29 cellular contexts compared by ENCODE assay signal in the genomic region with DNA sequence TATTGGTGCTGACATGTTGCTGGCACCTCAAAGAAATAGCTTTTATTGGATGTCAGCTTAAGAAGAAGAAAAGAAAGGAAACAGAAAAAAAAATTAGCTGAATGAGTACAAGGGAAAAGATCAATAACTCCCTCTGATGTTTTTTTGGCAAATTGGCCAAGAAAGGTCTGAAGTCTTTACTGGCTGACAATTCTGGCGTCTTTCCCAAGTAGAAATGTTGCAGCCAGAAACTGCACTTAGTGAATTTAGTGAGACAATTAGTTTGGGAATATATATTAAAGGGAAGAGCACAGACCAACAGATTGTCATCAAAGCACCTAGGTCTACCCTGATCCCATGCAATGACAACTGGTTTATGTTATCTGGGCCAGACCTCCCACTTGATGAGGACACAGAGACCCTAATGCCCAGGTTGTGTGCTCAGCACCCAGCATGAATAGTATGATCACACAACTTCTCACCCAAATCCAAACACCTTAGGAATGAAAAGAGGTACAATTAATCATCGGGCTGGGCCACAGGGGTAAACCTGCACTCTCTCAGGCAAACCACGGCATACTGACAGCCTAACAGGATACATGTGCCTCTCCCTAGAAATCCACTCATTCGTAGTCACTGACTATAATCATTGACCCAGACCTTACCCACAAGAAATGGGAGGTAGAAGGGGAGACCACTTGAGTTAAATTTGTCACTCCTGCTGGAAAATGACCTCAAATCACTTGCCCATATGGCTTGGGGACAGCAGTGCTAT.
A peak's percentile ranks its signal among the peaks of the same experiment; 100 is the strongest.
DNase-seq lines count a peak whose midpoint lies in the region; ATAC-seq and TF ChIP-seq lines count a peak whose summit lies in the region.
"Had no signal": no experiment of that assay in that cellular context is flagged by ENCODE, and none has a peak within 500 bp of the region (broad histone marks: within the 10 kb centered on the region; RNA-seq: fewer than 3 reads in every experiment).

No MANE protein-coding gene starts in this region.

- no peak for TF ChIP-seq EP300 in upper lobe of left lung (IDR thresholded peaks at IDR 0.05)

- H3K9me3 ChIP-seq in upper lobe of left lung: no peaks in the 10 kb centered on the region
- H3K9me3 ChIP-seq: ascending aorta, lower lobe of right lung, psoas muscle, SK-N-SH, suprapubic skin had no signal

- H3K27ac ChIP-seq in foreskin keratinocyte (no peak overlapping the region), upper lobe of left lung (no peak overlapping the region)
- H3K27ac ChIP-seq: ascending aorta, cardiac muscle cell, lower lobe of right lung, psoas muscle, suprapubic skin had no signal

- in situ Hi-C loops in ACHN (cut with HindIII; ENCODE audit: low pct_ligation_motif_present, low pct_unique_long_range_greater_than_20kb, low sequenced_read_pairs): no loop called here

- peak; percentile 45 for ATAC-seq in foreskin keratinocyte
- ATAC-seq in stimulated activated effector memory CD8-positive, alpha-beta T cell treated with anti-CD3 and anti-CD28 coated beads, Interleukin-12 subunit alpha, Interleukin-12 subunit beta, amount 100 ng/mL, for 72 hours: peak; percentile 54
- ATAC-seq in upper lobe of left lung (ENCODE audit: low FRiP score in 2 of 2): no peak
- ATAC-seq: HepG2; lower lobe of right lung; natural killer cell; psoas muscle; stimulated activated memory B cell treated with anti-CD40 and anti-IgM and Interleukin-4, amounts not matched to agents 10 μg/mL and 1 μg/mL and 100 μg/mL, for 72 hours had no signal

- H3K9me3 Mint-ChIP-seq in stimulated activated effector memory CD8-positive, alpha-beta T cell treated with anti-CD3 and anti-CD28 coated beads, Interleukin-12 subunit alpha, Interleukin-12 subunit beta, amount 100 ng/mL, for 72 hours: peaks cover 2% of the 10 kb centered on the region
- H3K9me3 Mint-ChIP-seq: activated naive CD8-positive, alpha-beta T cell treated with anti-CD3 and anti-CD28 coated beads, Interleukin-2, amount 10 ng/mL, durations not matched to agents 7 days and 5 days; CD4-positive, CD25-positive, alpha-beta regulatory T cell; stimulated activated memory B cell treated with anti-CD40 and anti-IgM and Interleukin-4, amounts not matched to agents 10 μg/mL and 1 μg/mL and 100 μg/mL, for 72 hours; T-helper 2 cell treated with Interferon-gamma antibody and Interleukin-4, amounts not matched to agents 5 μg/mL and 100 μg/mL, for 36 hours had no signal

- no peaks in the 10 kb centered on the region for H3K36me3 ChIP-seq in upper lobe of left lung
- H3K36me3 ChIP-seq: ascending aorta, cardiac muscle cell, lower lobe of right lung, suprapubic skin had no signal

- 49 to 70% methylated on average over 2 to 4 of the region's 4 CpGs for WGBS in upper lobe of left lung, 2 donors

- TF ChIP-seq CTCF in foreskin keratinocyte (conservative IDR thresholded peaks at IDR 0.05) (no peak), upper lobe of left lung (IDR thresholded peaks at IDR 0.05) (no peak)

- H3K27ac Mint-ChIP-seq in stimulated activated effector memory CD8-positive, alpha-beta T cell treated with anti-CD3 and anti-CD28 coated beads, Interleukin-12 subunit alpha, Interleukin-12 subunit beta, amount 100 ng/mL, for 72 hours: no peak overlapping the region
- H3K27ac Mint-ChIP-seq: activated naive CD8-positive, alpha-beta T cell treated with anti-CD3 and anti-CD28 coated beads, Interleukin-2, amount 10 ng/mL, durations not matched to agents 7 days and 5 days; natural killer cell; stimulated activated memory B cell treated with anti-CD40 and anti-IgM and Interleukin-4, amounts not matched to agents 10 μg/mL and 1 μg/mL and 100 μg/mL, for 72 hours; T-helper 2 cell treated with Interferon-gamma antibody and Interleukin-4, amounts not matched to agents 5 μg/mL and 100 μg/mL, for 36 hours had no signal

- H3K36me3 Mint-ChIP-seq in stimulated activated effector memory CD8-positive, alpha-beta T cell treated with anti-CD3 and anti-CD28 coated beads, Interleukin-12 subunit alpha, Interleukin-12 subunit beta, amount 100 ng/mL, for 72 hours: no peaks in the 10 kb centered on the region
- H3K36me3 Mint-ChIP-seq: activated naive CD8-positive, alpha-beta T cell treated with anti-CD3 and anti-CD28 coated beads, Interleukin-2, amount 10 ng/mL, durations not matched to agents 7 days and 5 days; CD4-positive, CD25-positive, alpha-beta regulatory T cell; natural killer cell; stimulated activated memory B cell treated with anti-CD40 and anti-IgM and Interleukin-4, amounts not matched to agents 10 μg/mL and 1 μg/mL and 100 μg/mL, for 72 hours had no signal

- peaks cover 13% of the 10 kb centered on the region for H3K4me1 Mint-ChIP-seq in stimulated activated effector memory CD8-positive, alpha-beta T cell treated with anti-CD3 and anti-CD28 coated beads, Interleukin-12 subunit alpha, Interleukin-12 subunit beta, amount 100 ng/mL, for 72 hours
- H3K4me1 Mint-ChIP-seq: natural killer cell; stimulated activated memory B cell treated with anti-CD40 and anti-IgM and Interleukin-4, amounts not matched to agents 10 μg/mL and 1 μg/mL and 100 μg/mL, for 72 hours had no signal

- H3K4me1 ChIP-seq in foreskin keratinocyte: no peaks in the 10 kb centered on the region
- H3K4me1 ChIP-seq in upper lobe of left lung: no peaks in the 10 kb centered on the region

- no peak overlapping the region for H3K4me3 ChIP-seq in upper lobe of left lung
- H3K4me3 ChIP-seq: ascending aorta, cardiac muscle cell, lower lobe of right lung, psoas muscle, suprapubic skin had no signal

- H3K4me3 Mint-ChIP-seq in stimulated activated effector memory CD8-positive, alpha-beta T cell treated with anti-CD3 and anti-CD28 coated beads, Interleukin-12 subunit alpha, Interleukin-12 subunit beta, amount 100 ng/mL, for 72 hours: no peak overlapping the region
- H3K4me3 Mint-ChIP-seq: activated naive CD8-positive, alpha-beta T cell treated with anti-CD3 and anti-CD28 coated beads, Interleukin-2, amount 10 ng/mL, durations not matched to agents 7 days and 5 days; CD4-positive, CD25-positive, alpha-beta regulatory T cell; natural killer cell; stimulated activated memory B cell treated with anti-CD40 and anti-IgM and Interleukin-4, amounts not matched to agents 10 μg/mL and 1 μg/mL and 100 μg/mL, for 72 hours; T-helper 2 cell treated with Interferon-gamma antibody and Interleukin-4, amounts not matched to agents 5 μg/mL and 100 μg/mL, for 36 hours had no signal

- no peak for TF ChIP-seq POLR2A in upper lobe of left lung (IDR thresholded peaks at IDR 0.05)

- peak; percentile 4 for DNase-seq in activated CD4-positive, alpha-beta T cell treated with anti-CD3 and anti-CD28 coated beads for 48 hours
- DNase-seq in activated CD4-positive, alpha-beta T cell treated with anti-CD3 and anti-CD28 coated beads, Interleukin-2, amount 50 U/mL, for 4 hours: no peak
- DNase-seq in NCI-H69 (lab: John Stamatoyannopoulos, UW): peak; percentile 14
- DNase-seq in foreskin keratinocyte: no peak
- no peak for DNase-seq in stimulated activated effector memory CD8-positive, alpha-beta T cell treated with anti-CD3 and anti-CD28 coated beads, Interleukin-12 subunit alpha, Interleukin-12 subunit beta, amount 100 ng/mL, for 72 hours (ENCODE audit: low spot score in 2 of 2)
- no peak for DNase-seq in upper lobe of left lung
- DNase-seq in ACHN: no peak
- no peak for DNase-seq in inferior parietal cortex (ENCODE audit: extremely low spot score)
- DNase-seq: activated CD4-positive, alpha-beta T cell treated with anti-CD3 and anti-CD28 coated beads for 1 hour; activated effector memory CD4-positive, alpha-beta T cell treated with Interleukin-2 at 50 U/mL for 16 hours; activated naive CD8-positive, alpha-beta T cell treated with anti-CD3 and anti-CD28 coated beads, Interleukin-2, amount 10 ng/mL, durations not matched to agents 7 days and 5 days; CD4-positive, CD25-positive, alpha-beta regulatory T cell; effector CD4-positive, alpha-beta T cell; head of caudate nucleus; islet precursor cell; lower lobe of right lung; midbrain; natural killer cell; NCI-H1694; NCI-H2171; NCI-H510A; psoas muscle; SK-N-SH had no signal

- H3K27me3 ChIP-seq in foreskin keratinocyte (no peaks in the 10 kb centered on the region), upper lobe of left lung (no peaks in the 10 kb centered on the region)
- H3K27me3 ChIP-seq: ascending aorta, cardiac muscle cell, suprapubic skin had no signal

Comparison
In these comparisons a context has a peak if more than half of its experiments do, and no peak if none do; other contexts are left out.
1. DNase-seq: peak in activated CD4-positive, alpha-beta T cell treated with anti-CD3 and anti-CD28 coated beads for 48 hours (single experiment) and NCI-H69 (single experiment); none in activated CD4-positive, alpha-beta T cell treated with anti-CD3 and anti-CD28 coated beads, Interleukin-2, amount 50 U/mL, for 4 hours (0 of 2), foreskin keratinocyte (0 of 2), stimulated activated effector memory CD8-positive, alpha-beta T cell treated with anti-CD3 and anti-CD28 coated beads, Interleukin-12 subunit alpha, Interleukin-12 subunit beta, amount 100 ng/mL, for 72 hours (0 of 2), upper lobe of left lung (0 of 2), ACHN (single experiment) and inferior parietal cortex (single experiment).
2. ATAC-seq: peak in foreskin keratinocyte (single experiment) and stimulated activated effector memory CD8-positive, alpha-beta T cell treated with anti-CD3 and anti-CD28 coated beads, Interleukin-12 subunit alpha, Interleukin-12 subunit beta, amount 100 ng/mL, for 72 hours (single experiment); none in upper lobe of left lung (0 of 2).